29 cellular contexts compared by ENCODE assay signal in the genomic region with DNA sequence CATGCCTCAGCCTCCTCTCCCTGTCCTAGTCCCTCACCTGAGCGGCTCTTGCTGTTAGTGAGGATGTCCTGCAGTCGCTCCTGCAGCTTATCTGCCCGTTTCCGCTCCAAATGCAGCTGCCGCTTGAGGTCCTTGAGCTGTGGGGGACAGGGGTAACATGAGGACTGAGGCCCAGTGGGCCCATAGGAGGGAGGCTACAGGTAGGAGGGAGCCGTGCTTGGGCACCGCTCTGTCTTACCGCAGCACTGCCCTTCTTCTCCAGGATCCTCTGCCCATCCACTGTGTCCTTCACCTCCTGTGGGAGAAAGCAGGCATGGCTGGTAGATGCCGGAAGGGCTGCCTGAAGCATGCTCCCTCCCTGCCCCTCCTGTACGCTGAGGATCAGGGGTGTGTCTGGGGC.
"Had no signal": no experiment of that assay in that cellular context is flagged by ENCODE, and none has a peak within 500 bp of the region (broad histone marks: within the 10 kb centered on the region; RNA-seq: fewer than 3 reads in every experiment).

No MANE protein-coding gene starts in this region.

- H3K9me3 Mint-ChIP-seq: naive thymus-derived CD8-positive, alpha-beta T cell; natural killer cell treated with Interleukin-12 subunit alpha and Interleukin-12 subunit beta and Interleukin-15 and Interleukin-18, amount 100 ng/mL, for 72 hours; neural crest cell; stimulated activated memory B cell treated with anti-CD40 and anti-IgM and Interleukin-4, amounts not matched to agents 10 μg/mL and 1 μg/mL and 100 μg/mL, for 72 hours; stimulated activated naive CD8-positive, alpha-beta T cell treated with anti-CD3 and anti-CD28 coated beads, Interleukin-15, amount 100 ng/mL, for 72 hours; type B pancreatic cell had no signal

- H3K4me1 ChIP-seq: parathyroid adenoma, psoas muscle, right lobe of liver, sigmoid colon, suprapubic skin, testis, tibial artery, transverse colon, upper lobe of right lung, uterus had no signal

- H3K27me3 ChIP-seq: ovary, right lobe of liver, sigmoid colon, suprapubic skin, testis, tibial artery, transverse colon, upper lobe of right lung, uterus had no signal

- H3K9me3 ChIP-seq: ovary, psoas muscle, right lobe of liver, sigmoid colon, suprapubic skin, testis, tibial artery, transverse colon, upper lobe of right lung, uterus had no signal

- DNase-seq: naive thymus-derived CD8-positive, alpha-beta T cell; nephron progenitor cell; occipital lobe; ovary; psoas muscle; right cardiac atrium; right lobe of liver; sigmoid colon; small intestine; stimulated activated CD4-positive, alpha-beta T cell treated with anti-CD3 and anti-CD28 coated beads, Interleukin-15, amount 100 ng/mL, for 24 hours; stimulated activated CD4-positive, alpha-beta T cell treated with anti-CD3 and anti-CD28 coated beads, Interleukin-2, amount 100 ng/mL, for 24 hours; stimulated activated CD4-positive, alpha-beta T cell treated with anti-CD3 and anti-CD28 coated beads, Interleukin-2, amount 100 ng/mL, for 48 hours; stimulated activated CD4-positive, alpha-beta T cell treated with anti-CD3 and anti-CD28 coated beads, Interleukin-4, amount 100 ng/mL, for 24 hours; stimulated activated naive CD4-positive, alpha-beta T cell; stimulated activated naive CD8-positive, alpha-beta T cell treated with anti-CD3 and anti-CD28 coated beads, Interleukin-15, amount 100 ng/mL, for 72 hours; stimulated activated naive CD8-positive, alpha-beta T cell treated with anti-CD3 and anti-CD28 coated beads, Interleukin-15, Interleukin-2, amounts not matched to agents 100 U/mL and 50 U/mL, for 24 hours; substantia nigra; testis; tibial artery; transverse colon; upper lobe of right lung; uterus had no signal

- H2AFZ ChIP-seq: parathyroid adenoma had no signal

- H3K79me2 ChIP-seq: parathyroid adenoma had no signal

- H3K4me3 ChIP-seq: ovary, psoas muscle, right lobe of liver, sigmoid colon, suprapubic skin, testis, tibial artery, transverse colon, upper lobe of right lung, uterus had no signal

- H3K4me3 Mint-ChIP-seq: naive thymus-derived CD8-positive, alpha-beta T cell; natural killer cell treated with Interleukin-12 subunit alpha and Interleukin-12 subunit beta and Interleukin-15 and Interleukin-18, amount 100 ng/mL, for 72 hours; nephron progenitor cell; neural crest cell; stimulated activated memory B cell treated with anti-CD40 and anti-IgM and Interleukin-4, amounts not matched to agents 10 μg/mL and 1 μg/mL and 100 μg/mL, for 72 hours; stimulated activated naive CD8-positive, alpha-beta T cell treated with anti-CD3 and anti-CD28 coated beads, Interleukin-15, amount 100 ng/mL, for 72 hours; type B pancreatic cell had no signal

- H3K4me1 Mint-ChIP-seq: naive thymus-derived CD8-positive, alpha-beta T cell; nephron progenitor cell; neural crest cell; stimulated activated memory B cell treated with anti-CD40 and anti-IgM and Interleukin-4, amounts not matched to agents 10 μg/mL and 1 μg/mL and 100 μg/mL, for 72 hours; stimulated activated naive CD8-positive, alpha-beta T cell treated with anti-CD3 and anti-CD28 coated beads, Interleukin-15, amount 100 ng/mL, for 72 hours had no signal

- H3K36me3 ChIP-seq: ovary, transverse colon, uterus had no signal

- H3K27me3 Mint-ChIP-seq: naive thymus-derived CD8-positive, alpha-beta T cell; natural killer cell treated with Interleukin-12 subunit alpha and Interleukin-12 subunit beta and Interleukin-15 and Interleukin-18, amount 100 ng/mL, for 72 hours; progenitor cell of endocrine pancreas; stimulated activated memory B cell treated with anti-CD40 and anti-IgM and Interleukin-4, amounts not matched to agents 10 μg/mL and 1 μg/mL and 100 μg/mL, for 72 hours; stimulated activated naive CD8-positive, alpha-beta T cell treated with anti-CD3 and anti-CD28 coated beads, Interleukin-15, amount 100 ng/mL, for 72 hours; type B pancreatic cell had no signal

- ATAC-seq: naive thymus-derived CD8-positive, alpha-beta T cell; psoas muscle; stimulated activated memory B cell treated with anti-CD40 and anti-IgM and Interleukin-4, amounts not matched to agents 10 μg/mL and 1 μg/mL and 100 μg/mL, for 72 hours; stimulated activated naive CD8-positive, alpha-beta T cell treated with anti-CD3 and anti-CD28 coated beads, Interleukin-15, amount 100 ng/mL, for 72 hours; stimulated activated naive CD8-positive, alpha-beta T cell treated with anti-CD3 and anti-CD28 coated beads, Interleukin-15, Interleukin-2, amounts not matched to agents 100 U/mL and 50 U/mL, for 24 hours; upper lobe of right lung had no signal

- FAIRE-seq: small intestine had no signal

- H3K27ac ChIP-seq: ovary, parathyroid adenoma, psoas muscle, right lobe of liver, sigmoid colon, suprapubic skin, testis, tibial artery, transverse colon, upper lobe of right lung, uterus had no signal

- H3K27ac Mint-ChIP-seq: natural killer cell treated with Interleukin-12 subunit alpha and Interleukin-12 subunit beta and Interleukin-15 and Interleukin-18, amount 100 ng/mL, for 72 hours; nephron progenitor cell; progenitor cell of endocrine pancreas; stimulated activated memory B cell treated with anti-CD40 and anti-IgM and Interleukin-4, amounts not matched to agents 10 μg/mL and 1 μg/mL and 100 μg/mL, for 72 hours; type B pancreatic cell had no signal

- H3K9ac ChIP-seq: parathyroid adenoma had no signal
